10 cellular contexts compared by ENCODE assay signal in the genomic region with DNA sequence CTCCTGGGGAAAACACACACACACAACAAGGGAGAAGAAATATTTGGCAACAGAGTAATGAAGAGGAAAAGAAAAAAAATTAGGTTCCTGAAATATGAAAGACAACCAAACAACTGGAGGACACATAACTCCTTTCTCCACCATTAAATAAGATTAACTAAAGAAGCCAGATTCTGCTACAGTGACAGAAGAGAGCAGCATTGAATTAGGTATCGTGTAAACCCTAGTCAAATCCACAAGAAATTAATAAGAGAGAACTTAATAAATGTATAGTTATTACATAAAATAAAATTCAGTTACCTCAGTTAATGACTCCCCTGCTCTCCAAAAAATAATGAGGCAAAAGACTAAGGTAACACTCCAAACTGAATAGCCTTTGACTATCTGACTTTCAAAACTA.
DNase-seq lines count a peak whose midpoint lies in the region; ATAC-seq, FAIRE-seq and TF ChIP-seq lines count a peak whose summit lies in the region.
"Had no signal": no experiment of that assay in that cellular context is flagged by ENCODE, and none has a peak within 500 bp of the region (broad histone marks: within the 10 kb centered on the region; RNA-seq: fewer than 3 reads in every experiment).

No MANE protein-coding gene starts in this region.

- no peak overlapping the region for H3K4me3 Mint-ChIP-seq in nephron
- no peak overlapping the region for H3K4me3 Mint-ChIP-seq in activated T-helper 17 cell treated with anti-CD3 and anti-CD28 coated beads, Interleukin-2, amount 50 U/mL, for 72 hours
- H3K4me3 Mint-ChIP-seq: memory B cell had no signal

- H3K9me3 ChIP-seq in colonic mucosa: no peaks in the 10 kb centered on the region
- H3K9me3 ChIP-seq: adrenal gland had no signal

- ATAC-seq in activated T-helper 17 cell treated with anti-CD3 and anti-CD28 coated beads, Interleukin-2, amount 50 U/mL, for 72 hours (replicated peaks): no peak

- no peak overlapping the region for H3K27ac ChIP-seq in colonic mucosa
- H3K27ac ChIP-seq: adrenal gland had no signal

- H3K27ac Mint-ChIP-seq in nephron: no peak overlapping the region
- H3K27ac Mint-ChIP-seq in activated T-helper 17 cell treated with anti-CD3 and anti-CD28 coated beads, Interleukin-2, amount 50 U/mL, for 72 hours: no peak overlapping the region
- H3K27ac Mint-ChIP-seq: memory B cell had no signal

- H3K36me3 ChIP-seq in GM06990 (ENCODE audit: control insufficient read depth, insufficient read depth, low read length): no peaks in the 10 kb centered on the region
- no peaks in the 10 kb centered on the region for H3K36me3 ChIP-seq in bronchial epithelial cell (ENCODE audit: control insufficient read depth, insufficient read depth, low read length)
- no peaks in the 10 kb centered on the region for H3K36me3 ChIP-seq in colonic mucosa
- H3K36me3 ChIP-seq: adrenal gland had no signal

- H3K4me3 ChIP-seq in GM06990 (replicated peaks; ENCODE audit: low read depth, low read length): no peak overlapping the region
- H3K4me3 ChIP-seq in bronchial epithelial cell (ENCODE audit: low read depth, low read length): no peak overlapping the region
- no peak overlapping the region for H3K4me3 ChIP-seq in colonic mucosa
- H3K4me3 ChIP-seq: adrenal gland had no signal

- no peak for DNase-seq in GM06990 (ENCODE audit: extremely low read depth, insufficient read length)
- peak; percentile 33 for DNase-seq in NCI-H2171 (lab: John Stamatoyannopoulos, UW)
- peak; percentile 60 for DNase-seq in bronchial epithelial cell (ENCODE audit: low read depth)
- no peak for DNase-seq in NCI-H146 (lab: John Stamatoyannopoulos, UW)
- no peak for DNase-seq in colonic mucosa
- DNase-seq: adrenal gland, SW 1271 had no signal

- no peaks in the 10 kb centered on the region for H3K4me1 Mint-ChIP-seq in nephron
- H3K4me1 Mint-ChIP-seq in activated T-helper 17 cell treated with anti-CD3 and anti-CD28 coated beads, Interleukin-2, amount 50 U/mL, for 72 hours: peaks cover 5% of the 10 kb centered on the region
- H3K4me1 Mint-ChIP-seq: memory B cell had no signal

- H3K9ac ChIP-seq in colonic mucosa (ENCODE audit: low read depth in 2 of 2, low read length in 2 of 2): no peak overlapping the region

- H3K27me3 ChIP-seq in GM06990 (replicated peaks; ENCODE audit: control insufficient read depth, insufficient read depth, low read length): no peaks in the 10 kb centered on the region
- no peaks in the 10 kb centered on the region for H3K27me3 ChIP-seq in bronchial epithelial cell (ENCODE audit: control insufficient read depth, insufficient read depth, low read length)
- no peaks in the 10 kb centered on the region for H3K27me3 ChIP-seq in colonic mucosa
- H3K27me3 ChIP-seq: adrenal gland had no signal

- H3K4me1 ChIP-seq in colonic mucosa: no peaks in the 10 kb centered on the region
- H3K4me1 ChIP-seq: adrenal gland had no signal

- peak; percentile 3 for TF ChIP-seq CTCF in GM06990 (IDR thresholded peaks at IDR 0.05; ENCODE audit: insufficient read depth, low read length, poor library complexity, severe bottlenecking)
- TF ChIP-seq CTCF in bronchial epithelial cell (IDR thresholded peaks at IDR 0.05; ENCODE audit: insufficient read depth, low read length, severe bottlenecking): peak; percentile 27
- peak; percentile 13 to 22 (median 13) for TF ChIP-seq CTCF in nephron (IDR thresholded peaks at IDR 0.05; ENCODE audit: unreplicated experiment in 3 of 3)
- TF ChIP-seq CTCF in colonic mucosa (IDR thresholded peaks at IDR 0.05): no peak

- H3K36me3 Mint-ChIP-seq in nephron (ENCODE audit: low read depth): peaks cover 25% of the 10 kb centered on the region
- H3K36me3 Mint-ChIP-seq in activated T-helper 17 cell treated with anti-CD3 and anti-CD28 coated beads, Interleukin-2, amount 50 U/mL, for 72 hours (ENCODE audit: low read depth): no peaks in the 10 kb centered on the region

- no peak for FAIRE-seq in bronchial epithelial cell (lab: Jason Lieb, UNC)

- intact Hi-C loops in colonic mucosa (cut with DNase I): loop anchor here (5.0 kb wide), 1 partner anchor 453 kb away; no protein-coding TSS in a partner anchor

- no peaks in the 10 kb centered on the region for H3K27me3 Mint-ChIP-seq in nephron (ENCODE audit: low read depth)
- no peaks in the 10 kb centered on the region for H3K27me3 Mint-ChIP-seq in activated T-helper 17 cell treated with anti-CD3 and anti-CD28 coated beads, Interleukin-2, amount 50 U/mL, for 72 hours
- H3K27me3 Mint-ChIP-seq: memory B cell had no signal

- peaks cover 65% of the 10 kb centered on the region for H3K9me3 Mint-ChIP-seq in nephron
- peaks cover 10% of the 10 kb centered on the region for H3K9me3 Mint-ChIP-seq in activated T-helper 17 cell treated with anti-CD3 and anti-CD28 coated beads, Interleukin-2, amount 50 U/mL, for 72 hours

Comparison
In these comparisons a context has a peak if more than half of its experiments do, and no peak if none do; other contexts are left out.
1. DNase-seq: peak in NCI-H2171 (single experiment) and bronchial epithelial cell (single experiment); none in GM06990 (single experiment), NCI-H146 (single experiment) and colonic mucosa (single experiment).